ENCODE assay signal across 19 cellular contexts in the genomic region with DNA sequence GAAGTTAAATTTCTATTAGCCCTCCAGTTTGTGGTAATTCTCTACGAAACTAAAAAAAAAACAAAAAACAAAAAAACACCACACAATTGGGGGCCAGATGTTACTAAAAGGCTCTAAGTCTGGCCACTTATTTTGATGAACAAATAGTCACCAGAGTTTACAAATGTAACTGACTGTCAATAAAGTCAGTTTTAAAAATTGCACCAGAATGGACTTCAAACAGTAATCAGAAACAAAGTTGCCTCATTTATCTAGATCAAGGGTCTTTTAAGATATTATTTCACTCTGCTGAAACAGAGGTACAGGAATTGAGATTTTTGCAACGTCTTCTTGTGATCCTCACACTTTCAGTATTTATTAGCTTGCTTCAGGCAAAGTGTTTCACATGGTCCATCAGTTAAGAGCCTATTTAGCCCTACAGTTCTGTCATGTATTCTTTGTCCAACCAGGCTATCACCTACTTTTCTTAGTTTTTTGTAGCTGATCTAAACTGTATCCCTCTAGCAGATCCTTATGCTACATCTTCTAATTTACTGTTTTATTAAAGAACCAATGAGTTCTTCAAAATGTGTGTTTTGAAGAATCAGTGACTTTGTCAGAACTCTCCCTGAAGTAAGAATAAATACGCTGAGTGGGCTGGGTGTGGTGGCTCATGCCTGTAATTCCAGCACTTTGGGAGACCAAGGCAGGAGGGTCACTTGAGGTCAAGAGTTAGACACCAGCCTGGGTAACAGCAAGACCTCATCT.
DNase-seq lines count a peak whose midpoint lies in the region; ATAC-seq and TF ChIP-seq lines count a peak whose summit lies in the region.
"Had no signal": no experiment of that assay in that cellular context is flagged by ENCODE, and none has a peak within 500 bp of the region (broad histone marks: within the 10 kb centered on the region; RNA-seq: fewer than 3 reads in every experiment).

No MANE protein-coding gene starts in this region.

- 64 to 97% methylated on average over 2 to 3 of the region's 3 CpGs for WGBS in endodermal cell (ENCODE audit: insufficient coverage in 1 of 2, insufficient read length in 1 of 2), 2 experiments

- no peaks in the 10 kb centered on the region for H3K9me3 Mint-ChIP-seq in activated T-cell treated with anti-CD3 and anti-CD28 coated beads, Interleukin-2, amount 50 U/mL, for 72 hours
- H3K9me3 Mint-ChIP-seq in endodermal cell = no peaks in the 10 kb centered on the region
- H3K9me3 Mint-ChIP-seq: CD8-positive, alpha-beta T cell had no signal

- no peak overlapping the region for H3K27ac ChIP-seq in endodermal cell (ENCODE audit: low read depth, low read length)
- H3K27ac ChIP-seq: 22Rv1, BLaER1, KMS-11, PC-9 had no signal

- peaks cover 20% of the 10 kb centered on the region for H3K36me3 ChIP-seq in endodermal cell (ENCODE audit: control insufficient read depth, insufficient read depth, low read length)

- no peak overlapping the region for H3K4me3 Mint-ChIP-seq in activated T-cell treated with anti-CD3 and anti-CD28 coated beads, Interleukin-2, amount 50 U/mL, for 72 hours
- H3K4me3 Mint-ChIP-seq in endodermal cell = no peak overlapping the region
- H3K4me3 Mint-ChIP-seq: CD8-positive, alpha-beta T cell had no signal

- H3K4me1 Mint-ChIP-seq in activated T-cell treated with anti-CD3 and anti-CD28 coated beads, Interleukin-2, amount 50 U/mL, for 72 hours (ENCODE audit: low read depth) = peaks cover 31% of the 10 kb centered on the region
- no peaks in the 10 kb centered on the region for H3K4me1 Mint-ChIP-seq in endodermal cell

- no peak for TF ChIP-seq CTCF in endodermal cell (conservative IDR thresholded peaks at IDR 0.05)

- H3K27me3 ChIP-seq in endodermal cell (ENCODE audit: control insufficient read depth, insufficient read depth, low read length, poor library complexity, severe bottlenecking) = no peaks in the 10 kb centered on the region
- H3K27me3 ChIP-seq: BLaER1 had no signal

- peaks cover 6 to 26% of the 10 kb centered on the region in 2 donors for H3K36me3 Mint-ChIP-seq in activated T-cell treated with anti-CD3 and anti-CD28 coated beads, Interleukin-2, amount 50 U/mL, for 72 hours (ENCODE audit: insufficient read depth in 2 of 2)
- peaks cover 31% of the 10 kb centered on the region for H3K36me3 Mint-ChIP-seq in endodermal cell (ENCODE audit: low read depth)

- H3K4me1 ChIP-seq in endodermal cell (ENCODE audit: control insufficient read depth, insufficient read depth, low read length) = no peaks in the 10 kb centered on the region
- H3K4me1 ChIP-seq: BLaER1 had no signal

- no peak overlapping the region for H3K9ac ChIP-seq in endodermal cell (ENCODE audit: extremely low read depth, low read length, poor library complexity, severe bottlenecking)
- H3K9ac ChIP-seq: BLaER1, KMS-11 had no signal

- no peak overlapping the region for H3K4me3 ChIP-seq in endodermal cell (ENCODE audit: low read length)
- H3K4me3 ChIP-seq: BLaER1, PC-9 had no signal

- H3K27me3 Mint-ChIP-seq in activated T-cell treated with anti-CD3 and anti-CD28 coated beads, Interleukin-2, amount 50 U/mL, for 72 hours (ENCODE audit: low read depth) = no peaks in the 10 kb centered on the region
- H3K27me3 Mint-ChIP-seq in endodermal cell (ENCODE audit: insufficient read depth) = no peaks in the 10 kb centered on the region

- ATAC-seq in activated T-cell treated with anti-CD3 and anti-CD28 coated beads, Interleukin-2, amount 50 U/mL, for 72 hours (replicated peaks in 1 of 2) = no peak
- ATAC-seq in HG03521 (IDR thresholded peaks at IDR 0.05; ENCODE audit: unreplicated experiment) (no peak), GM19351 (IDR thresholded peaks at IDR 0.05; ENCODE audit: unreplicated experiment) (no peak)
- ATAC-seq: CD8-positive, alpha-beta T cell had no signal

- DNase-seq in activated T-cell treated with anti-CD3 and anti-CD28 coated beads, Interleukin-2, amount 50 U/mL, for 72 hours = no peak
- DNase-seq in activated T-cell treated with anti-CD3 and anti-CD28 coated beads, Interleukin-2, amount 50 U/mL, for 48 hours = no peak
- DNase-seq in endodermal cell (no peak), myocyte (ENCODE audit: low read depth) (peak; percentile 53), retina (no peak)
- no peak for DNase-seq in stimulated activated CD4-positive, alpha-beta T cell treated with anti-CD3 and anti-CD28 coated beads, Interleukin-1b, Interleukin-23, amount 100 ng/mL, for 48 hours
- DNase-seq: CD8-positive, alpha-beta T cell; GOT3; NCI-H1048; NCI-H146; NCI-H2081; NCI-H510A treated with DMSO at 0.1 percent for 48 hours; NCI-H82; PC-9 had no signal

- H3K9me3 ChIP-seq in endodermal cell (ENCODE audit: control insufficient read depth, low read length) = no peaks in the 10 kb centered on the region
- H3K9me3 ChIP-seq: BLaER1 had no signal

- H3K27ac Mint-ChIP-seq in activated T-cell treated with anti-CD3 and anti-CD28 coated beads, Interleukin-2, amount 50 U/mL, for 72 hours = peak overlapping the region; percentile 31
- H3K27ac Mint-ChIP-seq in endodermal cell = peak overlapping the region; percentile 19
- H3K27ac Mint-ChIP-seq: CD8-positive, alpha-beta T cell had no signal
